Comparison of ENCODE assay signal across 21 cellular contexts in the genomic region with DNA sequence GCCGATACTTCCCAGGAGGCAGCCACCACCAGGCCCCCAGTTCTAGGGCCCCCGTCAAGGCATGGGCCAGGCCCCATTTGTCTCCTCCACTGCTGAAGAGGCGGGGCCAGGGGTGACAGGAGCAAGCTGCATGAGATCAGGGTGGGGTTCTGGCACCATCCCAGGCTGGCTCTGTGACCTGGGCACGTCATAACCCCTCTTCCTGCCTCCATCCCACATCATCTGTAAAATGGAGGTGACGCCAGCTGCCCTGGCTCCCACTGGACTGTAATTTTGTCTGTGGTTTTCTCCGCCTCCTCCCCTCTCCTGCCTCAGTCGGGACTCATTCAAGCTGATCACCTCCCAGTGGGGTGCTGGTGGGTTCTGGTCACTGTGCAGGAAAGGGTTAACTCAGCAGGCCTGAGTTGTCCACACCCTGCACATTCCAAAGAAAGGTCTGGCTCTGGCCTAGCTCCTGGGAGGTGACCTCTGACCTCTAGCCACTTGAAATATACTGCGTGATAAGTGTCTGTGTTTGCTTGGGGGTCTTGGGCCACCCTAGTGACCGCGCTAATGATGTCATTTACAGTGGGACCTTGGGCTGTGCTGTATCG.
A peak's percentile ranks its signal among the peaks of the same experiment; 100 is the strongest.
DNase-seq lines count a peak whose midpoint lies in the region; ATAC-seq, FAIRE-seq and TF ChIP-seq lines count a peak whose summit lies in the region.
"Had no signal": no experiment of that assay in that cellular context is flagged by ENCODE, and none has a peak within 500 bp of the region (broad histone marks: within the 10 kb centered on the region; RNA-seq: fewer than 3 reads in every experiment).

No MANE protein-coding gene starts in this region.

- FAIRE-seq in astrocyte (lab: Jason Lieb, UNC), result no peak

- peak; percentile 70 for DNase-seq in Right ventricle myocardium inferior (ENCODE audit: missing footprints)
- DNase-seq in Right ventricle myocardium superior, result no peak
- DNase-seq in astrocyte (ENCODE audit: low read depth), result peak; percentile 44
- DNase-seq in naive B cell, result no peak
- peak in 1 of 2 donors; percentile 34 for DNase-seq in tibial nerve (ENCODE audit: low spot score in 2 of 2)
- DNase-seq in KBM-7, result no peak
- DNase-seq in upper lobe of left lung, result no peak
- DNase-seq in NCI-H146 treated with DMSO at 0.1 percent for 48 hours (lab: John Stamatoyannopoulos, UW; ENCODE audit: unreplicated experiment), result no peak
- DNase-seq: activated CD4-positive, alpha-beta T cell treated with anti-CD3 and anti-CD28 coated beads for 4 hours; activated naive CD4-positive, alpha-beta T cell treated with anti-CD3 and anti-CD28 coated beads, Interleukin-2, amount 10 ng/mL, durations not matched to agents 7 days and 5 days; brain microvascular endothelial cell; Calu3; dorsolateral prefrontal cortex; NCI-H1436 treated with DMSO at 0.1 percent for 48 hours; NCI-H748 treated with DMSO at 0.1 percent for 48 hours; PC-3; SK-N-SH; stimulated activated CD4-positive, alpha-beta T cell treated with anti-CD3 and anti-CD28 coated beads, Interleukin-12 subunit alpha, Interleukin-12 subunit beta, amount 100 ng/mL, for 4 hours; stimulated activated naive CD4-positive, alpha-beta T cell treated with Interleukin-2 at 50 U/mL for 16 hours had no signal

- no peak for TF ChIP-seq EP300 in tibial nerve (IDR thresholded peaks at IDR 0.05)
- TF ChIP-seq EP300 in upper lobe of left lung (IDR thresholded peaks at IDR 0.05), result no peak

- H3K4me3 Mint-ChIP-seq in astrocyte (ENCODE audit: unreplicated experiment), result no peak overlapping the region
- H3K4me3 Mint-ChIP-seq in naive B cell, result peak overlapping the region in 5 of 8 donors; percentile 10 to 98 (median 47)
- H3K4me3 Mint-ChIP-seq: activated naive CD4-positive, alpha-beta T cell treated with anti-CD3 and anti-CD28 coated beads, Interleukin-2, amount 10 ng/mL, durations not matched to agents 7 days and 5 days had no signal

- peak overlapping the region; percentile 91 for H3K9ac ChIP-seq in astrocyte (ENCODE audit: low read length)
- H3K9ac ChIP-seq: parathyroid adenoma, SK-N-SH had no signal

- H3K27me3 ChIP-seq in astrocyte (ENCODE audit: insufficient read depth, low read length) (no peaks in the 10 kb centered on the region), tibial nerve (no peaks in the 10 kb centered on the region), upper lobe of left lung (no peaks in the 10 kb centered on the region)
- H3K27me3 ChIP-seq: brain microvascular endothelial cell, dorsolateral prefrontal cortex had no signal

- no peak overlapping the region for H3K4me3 ChIP-seq in astrocyte (ENCODE audit: insufficient read depth, low read depth, low read length)
- H3K4me3 ChIP-seq in tibial nerve, result no peak overlapping the region
- no peak overlapping the region for H3K4me3 ChIP-seq in upper lobe of left lung
- H3K4me3 ChIP-seq: dorsolateral prefrontal cortex had no signal

- no peak overlapping the region for H2AFZ ChIP-seq in astrocyte (ENCODE audit: low read depth, low read length)
- H2AFZ ChIP-seq: parathyroid adenoma had no signal

- TF ChIP-seq POLR2A in tibial nerve (IDR thresholded peaks at IDR 0.05) (no peak), upper lobe of left lung (IDR thresholded peaks at IDR 0.05) (no peak)

- H3K4me1 ChIP-seq in astrocyte (ENCODE audit: insufficient read depth, low read length) (peaks cover 52% of the 10 kb centered on the region), tibial nerve (peaks cover 3 to 57% (median 26%) of the 10 kb centered on the region in 4 donors), upper lobe of left lung (peaks cover 17 to 26% (median 22%) of the 10 kb centered on the region in 4 donors)
- H3K4me1 ChIP-seq: parathyroid adenoma had no signal

- H3K36me3 Mint-ChIP-seq in astrocyte (ENCODE audit: low read depth, unreplicated experiment), result no peaks in the 10 kb centered on the region
- H3K36me3 Mint-ChIP-seq in naive B cell, result no peaks in the 10 kb centered on the region

- H3K9me3 Mint-ChIP-seq in astrocyte (ENCODE audit: unreplicated experiment), result peaks cover 2% of the 10 kb centered on the region
- H3K9me3 Mint-ChIP-seq in naive B cell, result peaks cover 0 to 1% (median under 1%) of the 10 kb centered on the region in 7 donors

- peak overlapping the region; percentile 53 for H3K27ac Mint-ChIP-seq in astrocyte (ENCODE audit: unreplicated experiment)
- peak overlapping the region in 3 of 6 donors; percentile 49 to 94 (median 76) for H3K27ac Mint-ChIP-seq in naive B cell
- H3K27ac Mint-ChIP-seq: activated naive CD4-positive, alpha-beta T cell treated with anti-CD3 and anti-CD28 coated beads, Interleukin-2, amount 10 ng/mL, durations not matched to agents 7 days and 5 days had no signal

- in situ Hi-C loops in KBM-7 (cut with MboI; ENCODE audit: low pct_unique_long_range_greater_than_20kb, low sequenced_read_pairs), result no loop called here

- intact Hi-C loops in Right ventricle myocardium inferior (cut with DNase I), result no loop called here
- intact Hi-C loops in Right ventricle myocardium superior (cut with DNase I), result loop anchor here (5.0 kb wide), 1 partner anchor 233 kb away; no protein-coding TSS in a partner anchor

- no peak overlapping the region for H3K4me2 ChIP-seq in astrocyte (ENCODE audit: low read length)
- H3K4me2 ChIP-seq: SK-N-SH had no signal

- WGBS in tibial nerve, 2 donors, result 77 to 83% methylated on average over 10 of the region's 11 CpGs
- 76 to 89% methylated on average over 11 of the region's 11 CpGs for WGBS in upper lobe of left lung, 2 donors

- H3K36me3 ChIP-seq in astrocyte (ENCODE audit: insufficient read depth, low read length) (no peaks in the 10 kb centered on the region), tibial nerve (no peaks in the 10 kb centered on the region), upper lobe of left lung (no peaks in the 10 kb centered on the region)
- H3K36me3 ChIP-seq: brain microvascular endothelial cell had no signal

- no peaks in the 10 kb centered on the region for H3K9me3 ChIP-seq in astrocyte (ENCODE audit: insufficient read depth, low read depth, low read length)
- H3K9me3 ChIP-seq in tibial nerve, result no peaks in the 10 kb centered on the region
- peaks cover 0 to under 1% (median 0%) of the 10 kb centered on the region in 4 donors for H3K9me3 ChIP-seq in upper lobe of left lung
- H3K9me3 ChIP-seq: SK-N-SH had no signal

- no peaks in the 10 kb centered on the region for H3K79me2 ChIP-seq in astrocyte (ENCODE audit: insufficient read depth, low read length)
- H3K79me2 ChIP-seq: parathyroid adenoma had no signal

- TF ChIP-seq CTCF in astrocyte (IDR thresholded peaks at IDR 0.05; ENCODE audit: insufficient read depth, low read depth, low read length), result no peak
- no peak for TF ChIP-seq CTCF in tibial nerve (IDR thresholded peaks at IDR 0.05)
- no peak for TF ChIP-seq CTCF in upper lobe of left lung (IDR thresholded peaks at IDR 0.05)

- peak overlapping the region; percentile 97 for H3K27ac ChIP-seq in astrocyte (ENCODE audit: low read depth, low read length)
- peak overlapping the region; percentile 81 to 96 (median 92) for H3K27ac ChIP-seq in tibial nerve
- no peak overlapping the region for H3K27ac ChIP-seq in upper lobe of left lung
- H3K27ac ChIP-seq: brain microvascular endothelial cell, parathyroid adenoma had no signal

- peaks cover under 1% of the 10 kb centered on the region for H4K20me1 ChIP-seq in astrocyte (ENCODE audit: insufficient read depth, low read length)

- H3K27me3 Mint-ChIP-seq in astrocyte (ENCODE audit: low read depth, unreplicated experiment), result no peaks in the 10 kb centered on the region
- no peaks in the 10 kb centered on the region for H3K27me3 Mint-ChIP-seq in naive B cell

- ATAC-seq in Right ventricle myocardium inferior, result no peak
- no peak for ATAC-seq in Right ventricle myocardium superior (ENCODE audit: poor library complexity)
- ATAC-seq in naive B cell (ENCODE audit: low read depth in 2 of 2), result no peak
- ATAC-seq in upper lobe of left lung (ENCODE audit: low FRiP score in 2 of 2), result no peak
- ATAC-seq: esophagus mucosa, PC-3 had no signal

- H3K4me1 Mint-ChIP-seq in astrocyte (ENCODE audit: low read depth, unreplicated experiment) (peaks cover 27% of the 10 kb centered on the region), naive B cell (peaks cover 23 to 34% (median 28%) of the 10 kb centered on the region in 3 donors)

Comparison
In these comparisons a context has a peak if more than half of its experiments do, and no peak if none do; other contexts are left out.
1. DNase-seq: peak in Right ventricle myocardium inferior (single experiment) and astrocyte (single experiment); none in Right ventricle myocardium superior (single experiment), naive B cell (single experiment), KBM-7 (single experiment), upper lobe of left lung (0 of 2) and NCI-H146 treated with DMSO at 0.1 percent for 48 hours (single experiment).
2. H3K27ac ChIP-seq: peak in astrocyte (single experiment) and tibial nerve (4 of 4); none in upper lobe of left lung (0 of 4).